Comparison of ENCODE assay signal across 17 cellular contexts in the genomic region with DNA sequence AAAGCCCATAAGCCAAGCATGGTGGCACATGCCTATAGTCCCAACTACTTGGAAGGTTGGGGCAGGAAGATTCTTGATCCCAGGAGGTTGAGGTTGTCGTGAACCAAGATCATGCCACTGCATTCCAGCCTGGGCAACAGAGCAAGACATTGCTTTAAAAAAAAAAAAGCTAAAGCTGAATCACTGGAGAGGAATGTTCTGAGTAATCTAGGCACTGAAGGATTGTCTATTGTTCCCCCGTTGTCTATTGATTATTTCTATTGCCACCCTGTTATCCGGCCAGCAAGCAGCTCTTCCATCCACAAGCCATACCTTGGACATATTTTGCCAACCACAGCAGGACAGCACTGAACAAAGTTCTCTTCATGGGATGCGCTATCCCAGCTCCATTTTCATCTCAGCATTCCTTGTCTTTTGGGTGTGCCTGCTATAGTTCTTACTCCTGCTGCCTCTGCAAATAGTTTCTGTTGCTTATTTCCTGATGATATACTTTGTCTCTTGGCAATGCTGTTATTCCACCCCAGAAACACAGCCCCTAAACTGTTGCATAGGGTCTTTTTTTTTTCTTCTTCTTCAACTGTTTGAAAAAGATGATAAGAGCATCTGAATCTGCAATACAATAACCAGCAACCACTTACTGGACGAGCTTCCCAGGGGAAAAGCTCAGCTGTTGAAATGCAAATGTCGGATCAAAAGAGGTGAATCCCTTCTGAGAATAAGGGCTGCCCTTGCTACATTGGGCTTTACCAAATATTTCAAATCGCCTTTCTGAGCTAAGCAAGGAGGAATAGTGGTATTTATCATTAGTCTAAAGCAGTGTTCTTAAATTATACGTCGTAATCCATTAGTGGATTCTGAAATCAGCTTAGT. TPM values are rescaled to one million over a fixed set of nuclear protein-coding genes. Genes with fewer than 3 reads are reported as not detected.
A peak's percentile ranks its signal among the peaks of the same experiment; 100 is the strongest.
DNase-seq lines count a peak whose midpoint lies in the region; ATAC-seq and TF ChIP-seq lines count a peak whose summit lies in the region.
"Had no signal": no experiment of that assay in that cellular context is flagged by ENCODE, and none has a peak within 500 bp of the region (broad histone marks: within the 10 kb centered on the region; RNA-seq: fewer than 3 reads in every experiment).

No MANE protein-coding gene starts in this region.

- peaks cover 16% of the 10 kb centered on the region for H3K4me1 Mint-ChIP-seq in nephron
- no peaks in the 10 kb centered on the region for H3K4me1 Mint-ChIP-seq in mesothelial cell of epicardium
- H3K4me1 Mint-ChIP-seq: CD8-positive, alpha-beta memory T cell had no signal

- peak; percentile 41 for DNase-seq in GM03348 (ENCODE audit: low spot score)
- DNase-seq in NCI-H526 treated with DMSO at 0.1 percent for 48 hours (lab: John Stamatoyannopoulos, UW), result peak; percentile 24
- peak; percentile 52 for DNase-seq in epithelial cell of esophagus (ENCODE audit: low read depth)
- no peak for DNase-seq in activated naive CD4-positive, alpha-beta T cell (lab: John Stamatoyannopoulos, UW)
- no peak for DNase-seq in mesothelial cell of epicardium (ENCODE audit: low spot score in 2 of 2, unreplicated experiment in 2 of 2)
- DNase-seq in NCI-H1694 treated with DMSO at 0.1 percent for 48 hours (lab: John Stamatoyannopoulos, UW), result no peak
- DNase-seq: activated CD4-positive, alpha-beta T cell treated with anti-CD3 and anti-CD28 coated beads for 4 hours; CD8-positive, alpha-beta memory T cell; left lung; NCI-H1092; NCI-H748 treated with DMSO at 0.1 percent for 48 hours; stimulated activated CD4-positive, alpha-beta T cell treated with anti-CD3 and anti-CD28 coated beads, Interleukin-4, amount 100 ng/mL, for 1 hour; stimulated activated naive CD8-positive, alpha-beta T cell treated with anti-CD3 and anti-CD28 coated beads, Interleukin-15, Interleukin-2, amounts not matched to agents 100 U/mL and 50 U/mL, for 24 hours had no signal

- no peak overlapping the region for H3K4me3 ChIP-seq in epithelial cell of esophagus (ENCODE audit: low read length)
- H3K4me3 ChIP-seq: cardiac muscle cell, left lung had no signal

- H3K27ac Mint-ChIP-seq in nephron (peak overlapping the region; percentile 30 to 72 (median 47)), mesothelial cell of epicardium (no peak overlapping the region)
- H3K27ac Mint-ChIP-seq: activated T-helper 1 cell treated with anti-CD3 and anti-CD28 coated beads, Interleukin-12 subunit alpha, Interleukin-12 subunit beta, Interleukin-2, Interleukin-4 antibody, amounts not matched to agents 30 ng/mL and 10 ng/mL and 1 ng/mL, durations not matched to agents 14 hours and 24 hours and 36 hours; CD8-positive, alpha-beta memory T cell had no signal

- H3K36me3 Mint-ChIP-seq in nephron (ENCODE audit: low read depth) (no peaks in the 10 kb centered on the region), mesothelial cell of epicardium (no peaks in the 10 kb centered on the region)

- TF ChIP-seq CTCF in epithelial cell of esophagus (IDR thresholded peaks at IDR 0.05; ENCODE audit: insufficient read depth, low read depth, low read length, missing control alignments), result no peak
- TF ChIP-seq CTCF in nephron (IDR thresholded peaks at IDR 0.05; ENCODE audit: unreplicated experiment in 3 of 3), result no peak
- no peak for TF ChIP-seq CTCF in mesothelial cell of epicardium (IDR thresholded peaks at IDR 0.05; ENCODE audit: unreplicated experiment)

- H3K4me3 Mint-ChIP-seq in nephron, result no peak overlapping the region
- H3K4me3 Mint-ChIP-seq in mesothelial cell of epicardium, result no peak overlapping the region
- H3K4me3 Mint-ChIP-seq: activated T-helper 1 cell treated with anti-CD3 and anti-CD28 coated beads, Interleukin-12 subunit alpha, Interleukin-12 subunit beta, Interleukin-2, Interleukin-4 antibody, amounts not matched to agents 30 ng/mL and 10 ng/mL and 1 ng/mL, durations not matched to agents 14 hours and 24 hours and 36 hours; CD8-positive, alpha-beta memory T cell had no signal

- ATAC-seq in HG03175 (IDR thresholded peaks at IDR 0.05; ENCODE audit: unreplicated experiment), result no peak
- ATAC-seq: left lung; stimulated activated naive CD8-positive, alpha-beta T cell treated with anti-CD3 and anti-CD28 coated beads, Interleukin-15, Interleukin-2, amounts not matched to agents 100 U/mL and 50 U/mL, for 24 hours had no signal

- H3K27me3 Mint-ChIP-seq in nephron (ENCODE audit: low read depth) (peaks cover 6% of the 10 kb centered on the region), mesothelial cell of epicardium (ENCODE audit: low read depth) (peaks cover 5% of the 10 kb centered on the region)

- H3K9me3 Mint-ChIP-seq in nephron (no peaks in the 10 kb centered on the region), mesothelial cell of epicardium (no peaks in the 10 kb centered on the region)
- H3K9me3 Mint-ChIP-seq: activated T-helper 1 cell treated with anti-CD3 and anti-CD28 coated beads, Interleukin-12 subunit alpha, Interleukin-12 subunit beta, Interleukin-2, Interleukin-4 antibody, amounts not matched to agents 30 ng/mL and 10 ng/mL and 1 ng/mL, durations not matched to agents 14 hours and 24 hours and 36 hours; CD8-positive, alpha-beta memory T cell had no signal

RNA-seq across cellular contexts. Expression of a gene that starts 22.2 kb away (rescaled TPM):
- 0.42 to 0.57 TPM (median 0.51 TPM) in 3 replicates for total RNA-seq in mesothelial cell of epicardium

Comparison
In these comparisons a context has a peak if more than half of its experiments do, and no peak if none do; other contexts are left out.
1. DNase-seq: peak in GM03348 (single experiment), NCI-H526 treated with DMSO at 0.1 percent for 48 hours (single experiment) and epithelial cell of esophagus (single experiment); none in activated naive CD4-positive, alpha-beta T cell (0 of 4), mesothelial cell of epicardium (0 of 2) and NCI-H1694 treated with DMSO at 0.1 percent for 48 hours (single experiment).